ENCODE assay signal across 16 cellular contexts in the genomic region with DNA sequence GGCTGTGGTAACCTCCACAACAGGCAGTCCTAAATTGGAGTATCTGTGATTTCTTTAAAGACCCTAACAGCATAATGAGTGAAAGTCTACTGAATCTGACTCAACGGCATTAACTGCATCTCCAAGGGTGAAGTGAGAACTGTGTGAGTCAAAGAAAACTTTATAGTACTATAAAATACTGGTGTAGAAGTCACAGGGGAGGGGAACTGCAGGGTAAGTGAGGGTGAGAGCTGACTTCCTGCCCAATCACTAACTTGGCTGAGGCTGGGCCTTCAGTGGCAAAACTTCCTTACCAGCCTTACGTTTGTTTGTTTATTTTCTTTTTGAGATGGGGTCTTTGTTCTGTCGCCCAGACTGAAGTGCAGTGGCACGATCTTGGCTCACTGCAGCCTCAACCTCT.
DNase-seq lines count a peak whose midpoint lies in the region; ATAC-seq and TF ChIP-seq lines count a peak whose summit lies in the region.
"Had no signal": no experiment of that assay in that cellular context is flagged by ENCODE, and none has a peak within 500 bp of the region (broad histone marks: within the 10 kb centered on the region; RNA-seq: fewer than 3 reads in every experiment).

No MANE protein-coding gene starts in this region.

- 66% methylated on average over 4 of the region's 4 CpGs for WGBS in prostate gland

- peaks cover 41% of the 10 kb centered on the region for H3K36me3 Mint-ChIP-seq in nephron progenitor cell (ENCODE audit: low read depth)

- DNase-seq in EH (ENCODE audit: low read depth): peak; percentile 52
- DNase-seq in LoVo (ENCODE audit: low spot score): peak; percentile 46
- DNase-seq in colonic mucosa: peak; percentile 52
- DNase-seq in nephron progenitor cell: no peak
- no peak for DNase-seq in prostate gland (ENCODE audit: low spot score)
- no peak for DNase-seq in HPDE6-E6E7 (ENCODE audit: extremely low spot score)
- DNase-seq: ACHN; CD4-positive, alpha-beta T cell; DMS79; NCI-H1105 treated with DMSO at 0.1 percent for 48 hours; NCI-H187 treated with DMSO at 0.1 percent for 48 hours; NCI-H2171 treated with DMSO at 0.1 percent for 48 hours; NCI-H510A treated with DMSO at 0.1 percent for 48 hours had no signal

- no peaks in the 10 kb centered on the region for H3K27me3 Mint-ChIP-seq in nephron progenitor cell (ENCODE audit: low read depth, poor library complexity)
- H3K27me3 Mint-ChIP-seq: CD4-positive, alpha-beta T cell had no signal

- H3K27me3 ChIP-seq in colonic mucosa (no peaks in the 10 kb centered on the region), prostate gland (replicated peaks; ENCODE audit: insufficient read depth) (no peaks in the 10 kb centered on the region)

- H3K36me3 ChIP-seq in colonic mucosa (no peaks in the 10 kb centered on the region), prostate gland (no peaks in the 10 kb centered on the region)

- TF ChIP-seq POLR2A in prostate gland (IDR thresholded peaks at IDR 0.05): no peak

- peak overlapping the region; percentile 60 for H3K27ac ChIP-seq in colonic mucosa
- H3K27ac ChIP-seq in prostate gland: no peak overlapping the region

- peaks cover 28% of the 10 kb centered on the region for H3K4me1 Mint-ChIP-seq in nephron progenitor cell

- H3K9ac ChIP-seq in colonic mucosa (ENCODE audit: low read depth in 2 of 2, low read length in 2 of 2): no peak overlapping the region

- H3K4me1 ChIP-seq in colonic mucosa (no peaks in the 10 kb centered on the region), prostate gland (replicated peaks) (no peaks in the 10 kb centered on the region)

- intact Hi-C loops in colonic mucosa (cut with DNase I) (no loop called here), prostate gland (cut with DNase I) (no loop called here)

- no peak overlapping the region for H3K4me3 Mint-ChIP-seq in nephron progenitor cell
- H3K4me3 Mint-ChIP-seq: CD4-positive, alpha-beta T cell had no signal

- peak overlapping the region; percentile 57 for H3K27ac Mint-ChIP-seq in nephron progenitor cell
- H3K27ac Mint-ChIP-seq: CD4-positive, alpha-beta T cell had no signal

- H3K4me3 ChIP-seq in colonic mucosa (no peak overlapping the region), prostate gland (no peak overlapping the region)
- H3K4me3 ChIP-seq: K562 had no signal

- H3K9me3 ChIP-seq in colonic mucosa (no peaks in the 10 kb centered on the region), prostate gland (no peaks in the 10 kb centered on the region)

- H3K9me3 Mint-ChIP-seq in nephron progenitor cell: no peaks in the 10 kb centered on the region
- H3K9me3 Mint-ChIP-seq: CD4-positive, alpha-beta T cell had no signal

- no peak for ATAC-seq in HG03439 (IDR thresholded peaks at IDR 0.05; ENCODE audit: unreplicated experiment)
- ATAC-seq in GM19467 (IDR thresholded peaks at IDR 0.05; ENCODE audit: unreplicated experiment): no peak
- ATAC-seq: K562 had no signal

- TF ChIP-seq CTCF in colonic mucosa (IDR thresholded peaks at IDR 0.05) (no peak), nephron progenitor cell (IDR thresholded peaks at IDR 0.05) (no peak), prostate gland (IDR thresholded peaks at IDR 0.05) (no peak)

Comparison
In these comparisons a context has a peak if more than half of its experiments do, and no peak if none do; other contexts are left out.
1. DNase-seq: peak in EH (single experiment), LoVo (single experiment) and colonic mucosa (single experiment); none in nephron progenitor cell (single experiment), prostate gland (single experiment) and HPDE6-E6E7 (single experiment).